In the genomic region with DNA sequence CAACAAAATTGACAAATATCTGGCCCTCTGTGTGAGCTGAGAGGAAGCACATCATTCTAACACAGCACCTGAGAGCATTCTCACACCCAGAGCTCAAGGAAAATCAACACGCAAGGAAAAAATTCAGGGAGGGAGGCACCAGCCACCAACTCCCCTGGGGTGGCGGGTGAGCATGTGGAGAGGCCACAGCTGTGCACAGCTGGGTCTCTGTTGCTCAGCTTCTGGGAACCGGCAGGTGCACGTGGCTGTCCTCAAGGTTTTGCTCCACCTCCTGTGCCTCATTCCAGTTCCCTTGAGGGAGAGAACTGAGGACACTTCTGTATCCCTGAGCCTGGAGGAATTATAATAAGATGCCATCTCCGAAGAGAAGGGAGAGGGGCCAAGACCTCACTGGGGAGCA, we compare ENCODE assay signal across 25 cellular contexts.
DNase-seq lines count a peak whose midpoint lies in the region; ATAC-seq, FAIRE-seq and TF ChIP-seq lines count a peak whose summit lies in the region.
"Had no signal": no experiment of that assay in that cellular context is flagged by ENCODE, and none has a peak within 500 bp of the region (broad histone marks: within the 10 kb centered on the region; RNA-seq: fewer than 3 reads in every experiment).

No MANE protein-coding gene starts in this region.

- no peak for TF ChIP-seq CTCF in astrocyte (IDR thresholded peaks at IDR 0.05; ENCODE audit: insufficient read depth, low read depth, low read length)

- FAIRE-seq in astrocyte (lab: Jason Lieb, UNC): no peak
- FAIRE-seq: bronchial epithelial cell had no signal

- no peaks in the 10 kb centered on the region for H3K27me3 ChIP-seq in BLaER1
- H3K27me3 ChIP-seq in astrocyte (ENCODE audit: insufficient read depth, low read length): no peaks in the 10 kb centered on the region
- no peaks in the 10 kb centered on the region for H3K27me3 ChIP-seq in muscle layer of duodenum (ENCODE audit: low read depth, low read length)
- H3K27me3 ChIP-seq: colonic mucosa, testis, uterus had no signal

- peak overlapping the region; percentile 75 for H3K27ac Mint-ChIP-seq in astrocyte (ENCODE audit: unreplicated experiment)
- H3K27ac Mint-ChIP-seq: activated naive CD4-positive, alpha-beta T cell treated with anti-CD3 and anti-CD28 coated beads, Interleukin-2, amount 50 U/mL, for 72 hours; activated T-helper 17 cell treated with anti-CD3 and anti-CD28 coated beads, Interleukin-2, amount 50 U/mL, for 72 hours; CD4-positive, CD25-positive, alpha-beta regulatory T cell; progenitor cell of endocrine pancreas had no signal

- peak overlapping the region; percentile 9; the same call in 1 of the 2 replicates for H3K4me2 ChIP-seq in BLaER1
- H3K4me2 ChIP-seq in astrocyte (ENCODE audit: low read length): no peak overlapping the region

- no peaks in the 10 kb centered on the region for H3K79me2 ChIP-seq in astrocyte (ENCODE audit: insufficient read depth, low read length)

- H3K9me3 ChIP-seq in BLaER1 (no peaks in the 10 kb centered on the region), astrocyte (ENCODE audit: insufficient read depth, low read depth, low read length) (no peaks in the 10 kb centered on the region), muscle layer of duodenum (ENCODE audit: control insufficient read depth in 1 of 2, low read length in 2 of 2) (no peaks in the 10 kb centered on the region)
- H3K9me3 ChIP-seq: colonic mucosa, heart right ventricle, testis, uterus had no signal

- H3K4me1 ChIP-seq in BLaER1 (peaks cover 29% of the 10 kb centered on the region), astrocyte (ENCODE audit: insufficient read depth, low read length) (peaks cover 37% of the 10 kb centered on the region), muscle layer of duodenum (ENCODE audit: control insufficient read depth in 1 of 2, insufficient read depth in 2 of 2, low read length in 2 of 2) (peaks cover 11 to 14% of the 10 kb centered on the region in 2 donors)
- H3K4me1 ChIP-seq: colonic mucosa, testis had no signal

- no peaks in the 10 kb centered on the region for H3K9me3 Mint-ChIP-seq in astrocyte (ENCODE audit: unreplicated experiment)
- H3K9me3 Mint-ChIP-seq: activated naive CD4-positive, alpha-beta T cell treated with anti-CD3 and anti-CD28 coated beads, Interleukin-2, amount 50 U/mL, for 72 hours; activated T-helper 17 cell treated with anti-CD3 and anti-CD28 coated beads, Interleukin-2, amount 50 U/mL, for 72 hours had no signal

- H3K4me3 Mint-ChIP-seq in astrocyte (ENCODE audit: unreplicated experiment): no peak overlapping the region
- H3K4me3 Mint-ChIP-seq: activated T-helper 17 cell treated with anti-CD3 and anti-CD28 coated beads, Interleukin-2, amount 50 U/mL, for 72 hours; CD4-positive, CD25-positive, alpha-beta regulatory T cell had no signal

- no peaks in the 10 kb centered on the region for H3K27me3 Mint-ChIP-seq in astrocyte (ENCODE audit: low read depth, unreplicated experiment)

- H3K36me3 ChIP-seq in BLaER1 (no peaks in the 10 kb centered on the region), astrocyte (ENCODE audit: insufficient read depth, low read length) (no peaks in the 10 kb centered on the region), muscle layer of duodenum (ENCODE audit: control insufficient read depth in 1 of 2, insufficient read depth in 2 of 2, low read length in 2 of 2) (no peaks in the 10 kb centered on the region)
- H3K36me3 ChIP-seq: colonic mucosa, heart right ventricle, uterus, WERI-Rb-1 had no signal

- H3K36me3 Mint-ChIP-seq in astrocyte (ENCODE audit: low read depth, unreplicated experiment): peaks cover 2% of the 10 kb centered on the region
- H3K36me3 Mint-ChIP-seq: activated naive CD4-positive, alpha-beta T cell treated with anti-CD3 and anti-CD28 coated beads, Interleukin-2, amount 50 U/mL, for 72 hours; CD4-positive, CD25-positive, alpha-beta regulatory T cell had no signal

- DNase-seq in NCI-H1417 (lab: John Stamatoyannopoulos, UW) (peak in 2 of 3 experiments; percentile 14 to 37), NCI-H1417 treated with DMSO at 0.1 percent for 48 hours (lab: John Stamatoyannopoulos, UW) (no peak), astrocyte (ENCODE audit: low read depth) (no peak), MV-4-11 (lab: John Stamatoyannopoulos, UW) (no peak), NCI-H187 treated with DMSO at 0.1 percent for 48 hours (lab: John Stamatoyannopoulos, UW) (no peak)
- DNase-seq: 8988T; CD4-positive, CD25-positive, alpha-beta regulatory T cell; colonic mucosa; DMS153; effector memory CD4-positive, alpha-beta T cell; erythroblast; heart right ventricle; NCI-H1105 treated with DMSO at 0.1 percent for 48 hours; stimulated activated naive CD4-positive, alpha-beta T cell; T-helper 9 cell; testis; uterus; WERI-Rb-1 had no signal

- H4K20me1 ChIP-seq in BLaER1: peaks cover 5% of the 10 kb centered on the region; the same call in 1 of the 2 replicates
- no peaks in the 10 kb centered on the region for H4K20me1 ChIP-seq in astrocyte (ENCODE audit: insufficient read depth, low read length)

- H2AFZ ChIP-seq in astrocyte (ENCODE audit: low read depth, low read length): no peak overlapping the region

- no peak overlapping the region for H3K27ac ChIP-seq in BLaER1
- H3K27ac ChIP-seq in astrocyte (ENCODE audit: low read depth, low read length): no peak overlapping the region
- H3K27ac ChIP-seq in muscle layer of duodenum (ENCODE audit: low read length): peak overlapping the region; percentile 31
- H3K27ac ChIP-seq: colonic mucosa, heart right ventricle, testis, uterus, WERI-Rb-1 had no signal

- H3K4me3 ChIP-seq in BLaER1: no peak overlapping the region
- H3K4me3 ChIP-seq in astrocyte (ENCODE audit: insufficient read depth, low read depth, low read length): no peak overlapping the region
- H3K4me3 ChIP-seq in muscle layer of duodenum (ENCODE audit: low read depth in 1 of 2, low read length in 2 of 2): no peak overlapping the region
- H3K4me3 ChIP-seq: colonic mucosa, heart right ventricle, testis, uterus had no signal

- ATAC-seq in HG02885 (IDR thresholded peaks at IDR 0.05; ENCODE audit: poor library complexity, unreplicated experiment): no peak
- ATAC-seq: activated naive CD4-positive, alpha-beta T cell treated with anti-CD3 and anti-CD28 coated beads, Interleukin-2, amount 50 U/mL, for 72 hours; activated T-helper 17 cell treated with anti-CD3 and anti-CD28 coated beads, Interleukin-2, amount 50 U/mL, for 72 hours had no signal

- H3K9ac ChIP-seq in BLaER1: no peak overlapping the region
- no peak overlapping the region for H3K9ac ChIP-seq in astrocyte (ENCODE audit: low read length)

- H3K4me1 Mint-ChIP-seq in astrocyte (ENCODE audit: low read depth, unreplicated experiment): peaks cover 39% of the 10 kb centered on the region
- H3K4me1 Mint-ChIP-seq: activated T-helper 17 cell treated with anti-CD3 and anti-CD28 coated beads, Interleukin-2, amount 50 U/mL, for 72 hours had no signal

Comparison
In these comparisons a context has a peak if more than half of its experiments do, and no peak if none do; other contexts are left out.
1. DNase-seq: peak in NCI-H1417 (2 of 3); none in NCI-H1417 treated with DMSO at 0.1 percent for 48 hours (single experiment), astrocyte (single experiment), MV-4-11 (single experiment) and NCI-H187 treated with DMSO at 0.1 percent for 48 hours (single experiment).